Comparison of ENCODE assay signal across 9 cellular contexts in the genomic region with DNA sequence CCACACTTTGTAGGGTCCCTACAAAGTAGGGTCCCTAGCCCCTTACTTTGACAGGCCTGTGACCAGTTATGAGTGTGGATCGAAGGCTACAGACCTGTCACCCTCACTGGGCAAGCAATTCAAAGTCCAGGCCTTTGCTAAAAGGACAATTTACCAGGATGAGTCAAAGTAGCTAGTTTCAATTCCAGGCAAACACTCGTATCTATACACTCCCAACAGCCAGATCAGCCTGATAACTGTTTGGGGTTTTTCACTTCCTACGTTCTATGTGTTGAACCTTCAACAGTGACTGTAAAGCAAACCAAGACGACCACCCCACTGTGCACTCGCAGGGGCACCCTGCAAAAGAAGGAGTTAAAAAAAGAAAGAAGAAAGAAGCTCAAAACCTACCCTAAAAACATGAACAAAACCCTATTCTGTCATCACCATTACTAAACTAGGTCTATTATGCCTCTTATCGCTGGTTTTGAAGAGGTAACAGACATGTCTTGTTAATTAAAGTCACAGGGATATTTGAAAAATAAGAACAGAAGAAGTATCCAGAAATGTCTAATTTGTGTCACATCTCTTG. TPM values are rescaled to one million over a fixed set of nuclear protein-coding genes. Genes with fewer than 3 reads are reported as not detected.
DNase-seq lines count a peak whose midpoint lies in the region; ATAC-seq, FAIRE-seq and TF ChIP-seq lines count a peak whose summit lies in the region.
"Had no signal": no experiment of that assay in that cellular context is flagged by ENCODE, and none has a peak within 500 bp of the region (broad histone marks: within the 10 kb centered on the region; RNA-seq: fewer than 3 reads in every experiment).

No MANE protein-coding gene starts in this region.

- CTCF ChIA-PET in endothelial cell of umbilical vein (lab: Charles Lee), result interaction anchor here (0.6 to 5.4 kb wide), 10 partner anchors 11 to 289 kb away, joined by 3 to 60 read pairs (median 4); a partner anchor contains a TSS

- no peak for TF ChIP-seq POLR2A in endothelial cell of umbilical vein (IDR thresholded peaks at IDR 0.05; ENCODE audit: low read depth, low read length)

- no peak for TF ChIP-seq CTCF in GM12864 (IDR thresholded peaks at IDR 0.05; ENCODE audit: low read depth, low read length, missing control alignments)
- no peak for TF ChIP-seq CTCF in endothelial cell of umbilical vein (IDR thresholded peaks at IDR 0.05; ENCODE audit: extremely low read depth in 1 of 2, insufficient read depth in 1 of 2, low read depth in 1 of 2, low read length in 2 of 2)

- peaks cover 23% of the 10 kb centered on the region for H3K4me1 ChIP-seq in endothelial cell of umbilical vein (ENCODE audit: control insufficient read depth, extremely low read depth, insufficient read depth, low read length)

- no peaks in the 10 kb centered on the region for H4K20me1 ChIP-seq in endothelial cell of umbilical vein (replicated peaks; ENCODE audit: control insufficient read depth, extremely low read depth, insufficient read depth, low read length)

- peaks cover 39% of the 10 kb centered on the region for H3K79me2 ChIP-seq in endothelial cell of umbilical vein (ENCODE audit: control insufficient read depth, insufficient read depth, low read length)

- no peaks in the 10 kb centered on the region for H3K9me3 Mint-ChIP-seq in stimulated activated effector memory CD8-positive, alpha-beta T cell treated with anti-CD3 and anti-CD28 coated beads, Interleukin-12 subunit alpha, Interleukin-12 subunit beta, amount 100 ng/mL, for 72 hours

- dilution Hi-C loops in endothelial cell of umbilical vein (cut with MboI; ENCODE audit: extremely low pct_ligation_motif_present, low sequenced_read_pairs), result no loop called here

- peak overlapping the region; percentile 82 for H3K4me3 ChIP-seq in GM12864 (ENCODE audit: low read depth, low read length)
- H3K4me3 ChIP-seq in endothelial cell of umbilical vein (replicated peaks in 1 of 3; ENCODE audit: insufficient read depth in 1 of 3, low read depth in 1 of 3, low read length in 3 of 3), result peak overlapping the region in 2 of 3 experiments; percentile 62 to 79

- intact Hi-C loops in endothelial cell of umbilical vein (cut with micrococcal nuclease), result no loop called here

- DNase-seq in GM12864 (ENCODE audit: low read depth) (no peak), OCI-M1 (lab: John Stamatoyannopoulos, UW) (peak; percentile 82), endothelial cell of umbilical vein (ENCODE audit: low read depth, low spot score) (peak; percentile 24), DMS53 treated with DMSO at 0.1 percent for 48 hours (lab: John Stamatoyannopoulos, UW; ENCODE audit: unreplicated experiment) (no peak)
- no peak for DNase-seq in stimulated activated effector memory CD8-positive, alpha-beta T cell treated with anti-CD3 and anti-CD28 coated beads, Interleukin-12 subunit alpha, Interleukin-12 subunit beta, amount 100 ng/mL, for 72 hours (ENCODE audit: low spot score in 2 of 2)
- no peak for DNase-seq in NK-92 treated with Interleukin-12 subunit alpha and Interleukin-12 subunit beta, amount 100 ng/mL, for 24 hours (lab: John Stamatoyannopoulos, UW)
- DNase-seq: activated CD4-positive, alpha-beta T cell treated with anti-CD3 and anti-CD28 coated beads for 4 hours; NCI-H446 had no signal

- peak overlapping the region; percentile 74 for H3K4me2 ChIP-seq in endothelial cell of umbilical vein (ENCODE audit: insufficient read depth, low read length)

- no TSS peak for BruUV-seq in endothelial cell of umbilical vein (replicated peaks; lab: Mats Ljungman, UMichigan)

- H3K9ac ChIP-seq in endothelial cell of umbilical vein (replicated peaks; ENCODE audit: extremely low read depth, insufficient read depth, low read length), result no peak overlapping the region

- H3K9me3 ChIP-seq in endothelial cell of umbilical vein (replicated peaks; ENCODE audit: control insufficient read depth, insufficient read depth, low read length), result no peaks in the 10 kb centered on the region

- peak; percentile 4 for ATAC-seq in stimulated activated effector memory CD8-positive, alpha-beta T cell treated with anti-CD3 and anti-CD28 coated beads, Interleukin-12 subunit alpha, Interleukin-12 subunit beta, amount 100 ng/mL, for 72 hours
- no peak for ATAC-seq in HG03039 (IDR thresholded peaks at IDR 0.05; ENCODE audit: unreplicated experiment)

- FAIRE-seq in endothelial cell of umbilical vein (lab: Jason Lieb, UNC), result peak; percentile 66

- peaks cover 50% of the 10 kb centered on the region for H3K4me1 Mint-ChIP-seq in stimulated activated effector memory CD8-positive, alpha-beta T cell treated with anti-CD3 and anti-CD28 coated beads, Interleukin-12 subunit alpha, Interleukin-12 subunit beta, amount 100 ng/mL, for 72 hours

- no peak overlapping the region for H2AFZ ChIP-seq in endothelial cell of umbilical vein (ENCODE audit: low read depth, low read length)

- no peaks in the 10 kb centered on the region for H3K9me1 ChIP-seq in endothelial cell of umbilical vein (replicated peaks; ENCODE audit: control insufficient read depth, extremely low read depth, insufficient read depth, low read length)

- H3K36me3 Mint-ChIP-seq in stimulated activated effector memory CD8-positive, alpha-beta T cell treated with anti-CD3 and anti-CD28 coated beads, Interleukin-12 subunit alpha, Interleukin-12 subunit beta, amount 100 ng/mL, for 72 hours, result peaks cover 6% of the 10 kb centered on the region

- POLR2A ChIA-PET in endothelial cell of umbilical vein (lab: Charles Lee), result no interaction called here

- peak overlapping the region; percentile 4 for H3K27ac Mint-ChIP-seq in stimulated activated effector memory CD8-positive, alpha-beta T cell treated with anti-CD3 and anti-CD28 coated beads, Interleukin-12 subunit alpha, Interleukin-12 subunit beta, amount 100 ng/mL, for 72 hours

- H3K27me3 ChIP-seq in endothelial cell of umbilical vein (ENCODE audit: control insufficient read depth in 2 of 2, insufficient read depth in 2 of 2, low read length in 2 of 2), result no peaks in the 10 kb centered on the region

- no peak overlapping the region for H3K27ac ChIP-seq in endothelial cell of umbilical vein (ENCODE audit: insufficient read depth, low read depth, low read length)

- H3K4me3 Mint-ChIP-seq in stimulated activated effector memory CD8-positive, alpha-beta T cell treated with anti-CD3 and anti-CD28 coated beads, Interleukin-12 subunit alpha, Interleukin-12 subunit beta, amount 100 ng/mL, for 72 hours, result peak overlapping the region; percentile 86

- H3K36me3 ChIP-seq in endothelial cell of umbilical vein (ENCODE audit: control insufficient read depth in 2 of 2, extremely low read depth in 1 of 2, insufficient read depth in 2 of 2, low read length in 2 of 2), result peaks cover 0 to 11% of the 10 kb centered on the region in 2 experiments

TF ChIP-seq in endothelial cell of umbilical vein, 7 proteins besides CTCF, POLR2A, EP300 and RAD21:
- peak; percentile 64 for TF ChIP-seq GATA2 (IDR thresholded peaks at IDR 0.05; ENCODE audit: insufficient read depth, insufficient read length, low read depth, low read length)
- no peak for TF ChIP-seq POLR2AphosphoS5 (IDR thresholded peaks at IDR 0.05; ENCODE audit: insufficient read depth, low read depth, low read length)

RNA-seq across cellular contexts. Expression of a gene that starts 3.2 kb away (rescaled TPM):
- 24.1 and 26.3 TPM in 2 replicates for total RNA-seq in endothelial cell of umbilical vein
- polyA plus RNA-seq in endothelial cell of umbilical vein, result 10.8 and 12.1 TPM in 2 replicates
- 9.3 and 11.7 TPM in 2 replicates for polyA plus RNA-seq in endothelial cell of umbilical vein (2011; cell fraction: cytosol; rRNA removed)
- polyA plus RNA-seq in endothelial cell of umbilical vein (2011; cell fraction: nucleus; rRNA removed), result 22.4 and 23.3 TPM in 2 replicates
- 3.4 and 4.5 TPM in 2 replicates for polyA plus RNA-seq in endothelial cell of umbilical vein (2012)
- 39.3 and 39.6 TPM in 2 replicates for polyA minus RNA-seq in endothelial cell of umbilical vein
- polyA minus RNA-seq in endothelial cell of umbilical vein (2011; cell fraction: cytosol; rRNA and poly(A)+ RNA removed), result 8.0 TPM
- 47.0 and 49.5 TPM in 2 replicates for polyA minus RNA-seq in endothelial cell of umbilical vein (2011; cell fraction: nucleus; rRNA and poly(A)+ RNA removed)

Comparison
In these comparisons a context has a peak if more than half of its experiments do, and no peak if none do; other contexts are left out.
1. DNase-seq: peak in OCI-M1 (single experiment) and endothelial cell of umbilical vein (single experiment); none in GM12864 (single experiment), stimulated activated effector memory CD8-positive, alpha-beta T cell treated with anti-CD3 and anti-CD28 coated beads, Interleukin-12 subunit alpha, Interleukin-12 subunit beta, amount 100 ng/mL, for 72 hours (0 of 2), NK-92 treated with Interleukin-12 subunit alpha and Interleukin-12 subunit beta, amount 100 ng/mL, for 24 hours (single experiment) and DMS53 treated with DMSO at 0.1 percent for 48 hours (single experiment).